Comparison of ENCODE assay signal across 1 cellular context in genomic region chr4:82842593-82842992, GRCh38.
TF ChIP-seq lines count a peak whose summit lies in the region.

No MANE protein-coding gene starts in this region.

TF ChIP-seq in GM12878, 131 proteins besides CTCF, POLR2A, EP300 and RAD21:
- TF ChIP-seq NR2C1 (IDR thresholded peaks at IDR 0.05) (no peak), MTA3 (IDR thresholded peaks at IDR 0.05; ENCODE audit: borderline replicate concordance, low read length) (no peak), SMARCA5 (IDR thresholded peaks at IDR 0.05) (no peak), ASH2L (IDR thresholded peaks at IDR 0.05; ENCODE audit: borderline replicate concordance, low read depth) (no peak), MEF2A (IDR thresholded peaks at IDR 0.05; ENCODE audit: insufficient read depth, low read depth, low read length) (no peak), HDGF (IDR thresholded peaks at IDR 0.05) (no peak), STAT1 (conservative IDR thresholded peaks at IDR 0.05) (no peak), ZNF207 (IDR thresholded peaks at IDR 0.05; ENCODE audit: borderline replicate concordance) (no peak), IRF3 (IDR thresholded peaks at IDR 0.05) (no peak), E4F1 (IDR thresholded peaks at IDR 0.05; ENCODE audit: borderline replicate concordance, partially characterized antibody) (no peak), NFYA (IDR thresholded peaks at IDR 0.05; ENCODE audit: borderline replicate concordance, low read depth, low read length) (no peak), TCF12 (IDR thresholded peaks at IDR 0.05; ENCODE audit: low read depth, low read length) (no peak)
